9 cellular contexts compared by ENCODE assay signal in the genomic region with DNA sequence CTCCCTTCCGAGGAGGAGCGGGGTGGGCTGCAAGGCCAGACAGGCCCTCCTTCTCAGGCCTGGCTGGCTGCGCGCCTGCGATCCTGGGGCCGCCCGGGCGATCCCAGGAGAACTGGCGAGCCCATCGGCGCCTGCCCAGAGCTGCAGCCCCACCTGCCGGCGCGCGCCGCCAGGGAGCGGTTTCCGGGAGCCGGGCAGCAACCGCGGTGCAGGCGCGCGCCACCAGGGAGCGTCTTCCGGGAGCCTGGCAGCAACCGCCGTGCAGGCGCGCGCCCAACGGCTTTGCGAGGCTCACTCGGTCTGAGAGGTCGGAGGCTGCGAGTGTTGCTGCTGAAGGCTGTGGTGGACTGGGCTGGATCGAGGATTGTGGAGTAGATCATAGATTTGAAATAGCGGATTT.
A peak's percentile ranks its signal among the peaks of the same experiment; 100 is the strongest.
DNase-seq lines count a peak whose midpoint lies in the region; ATAC-seq and TF ChIP-seq lines count a peak whose summit lies in the region.
"Had no signal": no experiment of that assay in that cellular context is flagged by ENCODE, and none has a peak within 500 bp of the region (broad histone marks: within the 10 kb centered on the region; RNA-seq: fewer than 3 reads in every experiment).

No MANE protein-coding gene starts in this region.

- 2 to 4% (median 4%) methylated on average over 19 to 38 of the region's 38 CpGs for WGBS in psoas muscle, 3 donors
- 31% methylated on average over 32 of the region's 38 CpGs; no CpG with 5 or more reads in 1 of the 2 donors for WGBS in transverse colon (ENCODE audit: low coverage in 1 of 2), 2 donors

- in situ Hi-C loops in transverse colon (cut with MboI; ENCODE audit: low pct_ligation_motif_present in 1 of 4, low pct_unique_long_range_greater_than_20kb in 1 of 4, low sequenced_read_pairs in 3 of 4): no loop called here

- no peak for TF ChIP-seq EP300 in transverse colon (IDR thresholded peaks at IDR 0.05; ENCODE audit: low read depth)

- no peaks in the 10 kb centered on the region for H3K36me3 ChIP-seq in cardiac muscle cell
- H3K36me3 ChIP-seq in psoas muscle (ENCODE audit: insufficient read depth in 1 of 2, low read depth in 1 of 2): no peaks in the 10 kb centered on the region
- no peaks in the 10 kb centered on the region for H3K36me3 ChIP-seq in transverse colon

- H3K4me1 ChIP-seq in cardiac muscle cell (ENCODE audit: low read depth) (no peaks in the 10 kb centered on the region), psoas muscle (no peaks in the 10 kb centered on the region), transverse colon (no peaks in the 10 kb centered on the region)

- ATAC-seq in HG03432 (IDR thresholded peaks at IDR 0.05; ENCODE audit: unreplicated experiment): peak; percentile 69
- ATAC-seq in psoas muscle: no peak
- no peak for ATAC-seq in GM19324 (IDR thresholded peaks at IDR 0.05; ENCODE audit: low FRiP score, unreplicated experiment)

- H3K9me3 ChIP-seq in cardiac muscle cell (ENCODE audit: low read depth) (no peaks in the 10 kb centered on the region), psoas muscle (no peaks in the 10 kb centered on the region), transverse colon (no peaks in the 10 kb centered on the region)

- H3K27me3 ChIP-seq in cardiac muscle cell: peaks cover 8% of the 10 kb centered on the region
- no peaks in the 10 kb centered on the region for H3K27me3 ChIP-seq in psoas muscle (ENCODE audit: insufficient read depth in 3 of 3, low read length in 2 of 3)
- peaks cover 2% of the 10 kb centered on the region for H3K27me3 ChIP-seq in transverse colon

- intact Hi-C loops in psoas muscle (cut with DNase I): no loop called here
- intact Hi-C loops in transverse colon (cut with DNase I; ENCODE audit: low total_unique reads): no loop called here

- H3K4me3 ChIP-seq in cardiac muscle cell (peak overlapping the region; percentile 21), psoas muscle (peak overlapping the region; percentile 50), transverse colon (no peak overlapping the region)

- TF ChIP-seq CTCF in cardiac muscle cell (IDR thresholded peaks at IDR 0.05; ENCODE audit: low read depth, low read length): no peak
- no peak for TF ChIP-seq CTCF in psoas muscle (IDR thresholded peaks at IDR 0.05)
- peak in 1 of 5 experiments; percentile 13 for TF ChIP-seq CTCF in transverse colon (IDR thresholded peaks at IDR 0.05)

- H3K27ac ChIP-seq in cardiac muscle cell: no peak overlapping the region
- no peak overlapping the region for H3K27ac ChIP-seq in psoas muscle
- H3K27ac ChIP-seq in transverse colon: no peak overlapping the region
- H3K27ac ChIP-seq: HL-60 had no signal

- TF ChIP-seq POLR2A in transverse colon (IDR thresholded peaks at IDR 0.05): no peak

- DNase-seq in GDM1 (lab: John Stamatoyannopoulos, UW): peak; percentile 59
- peak; percentile 41 for DNase-seq in UCSD-AML1 (lab: John Stamatoyannopoulos, UW; ENCODE audit: unreplicated experiment)
- DNase-seq in cardiac muscle cell (ENCODE audit: low read depth in 1 of 2, low spot score in 1 of 2): peak; percentile 3 to 58
- peak; percentile 43 to 53 for DNase-seq in psoas muscle
- no peak for DNase-seq in activated effector memory CD4-positive, alpha-beta T cell treated with anti-CD3 and anti-CD28 coated beads, Interleukin-2, amount 50 U/mL, for 16 hours
- DNase-seq in transverse colon: no peak

Comparison
In these comparisons a context has a peak if more than half of its experiments do, and no peak if none do; other contexts are left out.
1. DNase-seq: peak in GDM1 (single experiment), UCSD-AML1 (single experiment), cardiac muscle cell (2 of 2) and psoas muscle (2 of 2); none in activated effector memory CD4-positive, alpha-beta T cell treated with anti-CD3 and anti-CD28 coated beads, Interleukin-2, amount 50 U/mL, for 16 hours (single experiment) and transverse colon (single experiment).
2. H3K4me3 ChIP-seq: peak in cardiac muscle cell (single experiment) and psoas muscle (single experiment); none in transverse colon (0 of 4).